In the genomic region with DNA sequence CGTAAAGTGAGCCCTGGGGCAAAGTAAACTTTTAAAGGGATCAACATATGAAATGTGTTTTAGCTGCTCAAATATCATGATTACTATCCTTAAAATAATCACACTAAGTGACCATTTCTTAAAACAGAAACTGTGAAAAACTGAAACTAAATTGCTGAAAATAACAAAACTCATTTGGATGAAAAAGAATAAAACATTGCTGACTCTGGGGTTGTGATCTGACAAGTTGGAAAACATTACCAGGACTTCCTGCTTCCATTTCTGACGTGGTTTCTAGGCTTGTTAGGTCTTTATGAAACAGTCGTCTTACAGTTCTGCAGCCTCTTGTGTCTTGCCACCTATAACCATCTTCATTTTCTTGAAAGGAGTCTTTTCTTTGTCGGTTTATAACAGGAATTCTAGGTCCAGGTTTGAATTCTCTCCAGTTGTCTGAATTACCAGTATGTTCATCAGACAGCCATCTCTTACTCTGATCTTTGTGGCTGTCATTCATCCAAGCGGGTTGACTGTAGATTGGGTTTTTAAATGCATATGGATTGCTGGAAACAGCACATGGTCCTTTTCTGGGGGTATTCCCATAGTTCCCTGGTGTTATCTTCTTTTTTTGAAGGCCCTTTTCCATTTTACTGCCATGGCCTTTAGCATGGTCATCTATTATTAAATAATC, we compare ENCODE assay signal across 8 cellular contexts. TPM values are rescaled to one million over a fixed set of nuclear protein-coding genes. Genes with fewer than 3 reads are reported as not detected.
DNase-seq lines count a peak whose midpoint lies in the region; ATAC-seq, FAIRE-seq and TF ChIP-seq lines count a peak whose summit lies in the region.

No MANE protein-coding gene starts in this region.

- H3K4me3 ChIP-seq in CD4-positive, alpha-beta memory T cell (ENCODE audit: low read length in 2 of 2) = peak overlapping the region; percentile 46 to 69
- H3K4me3 ChIP-seq in Karpas-422 (ENCODE audit: low read length) = peak overlapping the region; percentile 94
- peak overlapping the region; percentile 24 for H3K4me3 ChIP-seq in bronchial epithelial cell (ENCODE audit: low read depth, low read length)
- H3K4me3 ChIP-seq in neuronal stem cell (ENCODE audit: low read length in 2 of 2) = peak overlapping the region in 1 of 2 donors; percentile 73

- TF ChIP-seq CTCF in bronchial epithelial cell (IDR thresholded peaks at IDR 0.05; ENCODE audit: insufficient read depth, low read length, severe bottlenecking) (no peak), natural killer cell (IDR thresholded peaks at IDR 0.05) (no peak)

- H3K4me2 ChIP-seq in Karpas-422 (ENCODE audit: low read depth, low read length, poor library complexity, severe bottlenecking) (peak overlapping the region; percentile 87), neuronal stem cell (ENCODE audit: insufficient read depth, low read length, poor library complexity, severe bottlenecking) (no peak overlapping the region)

- H3K4me1 ChIP-seq in CD4-positive, alpha-beta memory T cell (ENCODE audit: insufficient read depth, low read length) = peaks cover 61% of the 10 kb centered on the region
- peaks cover 63% of the 10 kb centered on the region for H3K4me1 ChIP-seq in Karpas-422 (ENCODE audit: low read length)
- no peaks in the 10 kb centered on the region for H3K4me1 ChIP-seq in neuronal stem cell (ENCODE audit: control insufficient read depth in 2 of 2, insufficient read depth in 1 of 2, low read depth in 1 of 2, low read length in 2 of 2)

- no CpG with 5 or more reads among the region's 5 CpGs for WGBS in neuronal stem cell (ENCODE audit: extremely low coverage in 2 of 2, insufficient read length in 2 of 2, insufficient replicate concordance in 1 of 2), 2 donors

- intact Hi-C loops in CD4-positive, alpha-beta memory T cell (cut with micrococcal nuclease) = loop anchor here (1.0 to 2.0 kb wide), 2 partner anchors 12 to 50 kb away; no protein-coding TSS in a partner anchor
- intact Hi-C loops in natural killer cell (cut with micrococcal nuclease) = loop anchor here (1.0 kb wide), 1 partner anchor 15 kb away; no protein-coding TSS in a partner anchor

- H3K27me3 Mint-ChIP-seq in CD4-positive, alpha-beta memory T cell = no peaks in the 10 kb centered on the region
- H3K27me3 Mint-ChIP-seq in natural killer cell (ENCODE audit: low read depth in 2 of 2) = no peaks in the 10 kb centered on the region

- peak overlapping the region; percentile 88 to 98 (median 96) for H3K4me3 Mint-ChIP-seq in CD4-positive, alpha-beta memory T cell
- peak overlapping the region; percentile 95 for H3K4me3 Mint-ChIP-seq in natural killer cell

- H4K20me1 ChIP-seq in Karpas-422 (ENCODE audit: insufficient read depth, low read depth, low read length) = no peaks in the 10 kb centered on the region; the same call in 1 of the 2 replicates

- H3K23ac ChIP-seq in neuronal stem cell (ENCODE audit: low read depth, low read length, poor library complexity) = no peak overlapping the region

- no peaks in the 10 kb centered on the region for H3K9me2 ChIP-seq in Karpas-422 (replicated peaks; ENCODE audit: insufficient read depth, low read length)

- peaks cover 33 to 74% (median 52%) of the 10 kb centered on the region in 4 donors for H3K4me1 Mint-ChIP-seq in CD4-positive, alpha-beta memory T cell
- H3K4me1 Mint-ChIP-seq in natural killer cell = peaks cover 55 to 61% of the 10 kb centered on the region in 2 donors

- no peak overlapping the region for H3K18ac ChIP-seq in neuronal stem cell (ENCODE audit: low read length)

- H3K4ac ChIP-seq in neuronal stem cell (ENCODE audit: low read length) = no peak overlapping the region

- ATAC-seq in natural killer cell = no peak
- ATAC-seq in GM21528 (IDR thresholded peaks at IDR 0.05; ENCODE audit: low FRiP score, unreplicated experiment) = no peak
- no peak for ATAC-seq in GM19452 (IDR thresholded peaks at IDR 0.05; ENCODE audit: unreplicated experiment)

- no peaks in the 10 kb centered on the region for H3K36me3 ChIP-seq in CD4-positive, alpha-beta memory T cell (ENCODE audit: insufficient read depth, low read length)
- H3K36me3 ChIP-seq in Karpas-422 (ENCODE audit: insufficient read depth, low read length) (peaks cover 13% of the 10 kb centered on the region; the same call in 1 of the 2 replicates), bronchial epithelial cell (ENCODE audit: control insufficient read depth, insufficient read depth, low read length) (peaks cover 2% of the 10 kb centered on the region), neuronal stem cell (replicated peaks in 1 of 2; ENCODE audit: control insufficient read depth in 2 of 2, insufficient read depth in 2 of 2, low read length in 2 of 2) (peaks cover 0 to 39% of the 10 kb centered on the region in 2 donors)

- no peak overlapping the region for H4K8ac ChIP-seq in neuronal stem cell (ENCODE audit: low read depth, low read length)

- H3K27ac ChIP-seq in CD4-positive, alpha-beta memory T cell (ENCODE audit: low read depth, low read length) = peak overlapping the region; percentile 84
- H3K27ac ChIP-seq in Karpas-422 (ENCODE audit: low read length) = peak overlapping the region; percentile 91
- H3K27ac ChIP-seq in neuronal stem cell (replicated peaks; ENCODE audit: low read length) = no peak overlapping the region

- H2BK120ac ChIP-seq in neuronal stem cell (ENCODE audit: low read depth, low read length) = no peak overlapping the region

- no peak overlapping the region for H2AK5ac ChIP-seq in neuronal stem cell (ENCODE audit: low read depth, low read length)

- H2AFZ ChIP-seq in Karpas-422 (ENCODE audit: low read length) (no peak overlapping the region), neuronal stem cell (ENCODE audit: low read length) (no peak overlapping the region)

- no peak overlapping the region for H2BK15ac ChIP-seq in neuronal stem cell (ENCODE audit: low read length)

- peaks cover 20 to 44% of the 10 kb centered on the region in 2 donors for H3K36me3 Mint-ChIP-seq in CD4-positive, alpha-beta memory T cell
- H3K36me3 Mint-ChIP-seq in natural killer cell = peaks cover 8% of the 10 kb centered on the region

- no peak overlapping the region for H3K14ac ChIP-seq in neuronal stem cell (ENCODE audit: low read length)

- no peak overlapping the region for H2BK5ac ChIP-seq in neuronal stem cell (ENCODE audit: low read length)

- no peak overlapping the region for H2BK12ac ChIP-seq in neuronal stem cell (ENCODE audit: low read length)

- H3K79me1 ChIP-seq in neuronal stem cell (ENCODE audit: low read depth, low read length) = peaks cover 1% of the 10 kb centered on the region

- no peak overlapping the region for H4K91ac ChIP-seq in neuronal stem cell (ENCODE audit: low read depth, low read length, poor library complexity)

- POLR2A ChIA-PET in CD4-positive, alpha-beta memory T cell (lab: Charles Lee; ENCODE audit: partially characterized antibody) = interaction anchor here (0.6 to 3.1 kb wide), 6 partner anchors 10 to 1622 kb away, joined by 3 to 32 read pairs (median 4); partner anchors contain the start of genes CDK20 and ISCA1

- no peaks in the 10 kb centered on the region for H3K9me3 Mint-ChIP-seq in CD4-positive, alpha-beta memory T cell
- H3K9me3 Mint-ChIP-seq in natural killer cell = no peaks in the 10 kb centered on the region

- H3K9me3 ChIP-seq in CD4-positive, alpha-beta memory T cell (ENCODE audit: control insufficient read depth in 1 of 2, low read length in 2 of 2) = no peaks in the 10 kb centered on the region
- no peaks in the 10 kb centered on the region for H3K9me3 ChIP-seq in Karpas-422 (ENCODE audit: low read length)
- no peaks in the 10 kb centered on the region for H3K9me3 ChIP-seq in neuronal stem cell (replicated peaks in 1 of 2; ENCODE audit: control insufficient read depth in 2 of 2, insufficient read depth in 1 of 2, low read depth in 1 of 2, low read length in 2 of 2)

- CTCF ChIA-PET in CD4-positive, alpha-beta memory T cell (lab: Charles Lee; ENCODE audit: partially characterized antibody) = interaction anchor here (1.2 kb wide), 1 partner anchor 70 kb away, joined by 4 read pairs; the partner anchor contains the start of gene ISCA1

- peaks cover 66% of the 10 kb centered on the region for H3K79me2 ChIP-seq in Karpas-422 (ENCODE audit: low read length)

- peak overlapping the region; percentile 68 to 97 (median 92) for H3K27ac Mint-ChIP-seq in CD4-positive, alpha-beta memory T cell
- peak overlapping the region; percentile 93 to 97 for H3K27ac Mint-ChIP-seq in natural killer cell

- H3K9ac ChIP-seq in Karpas-422 (ENCODE audit: low read length) = peak overlapping the region; percentile 91
- H3K9ac ChIP-seq in neuronal stem cell (ENCODE audit: low read depth, low read length, poor library complexity) = no peak overlapping the region

- FAIRE-seq in bronchial epithelial cell (lab: Jason Lieb, UNC) (no peak), urothelium cell line (lab: Jason Lieb, UNC) (no peak)

- peak; percentile 43 to 56 (median 51) for DNase-seq in CD4-positive, alpha-beta memory T cell
- DNase-seq in Karpas-422 = peak; percentile 49
- DNase-seq in bronchial epithelial cell (ENCODE audit: low read depth) = no peak
- no peak for DNase-seq in natural killer cell
- DNase-seq in neuronal stem cell (ENCODE audit: low spot score) = no peak
- DNase-seq in urothelium cell line (ENCODE audit: low spot score) = no peak

- H3K27me3 ChIP-seq in CD4-positive, alpha-beta memory T cell (ENCODE audit: insufficient read depth, low read length) = no peaks in the 10 kb centered on the region
- H3K27me3 ChIP-seq in Karpas-422 (ENCODE audit: low read length) = no peaks in the 10 kb centered on the region
- H3K27me3 ChIP-seq in bronchial epithelial cell (ENCODE audit: control insufficient read depth, insufficient read depth, low read length) = no peaks in the 10 kb centered on the region
- peaks cover 0 to 27% (median 2%) of the 10 kb centered on the region in 3 experiments for H3K27me3 ChIP-seq in neuronal stem cell (ENCODE audit: control insufficient read depth in 3 of 3, insufficient read depth in 3 of 3, low read depth in 1 of 3, low read length in 3 of 3)

RNA-seq across cellular contexts. Expression of gene TUT7, which starts 1.6 kb away (rescaled TPM):
- total RNA-seq in CD4-positive, alpha-beta memory T cell = 10 to 100 TPM; 60.2 to 64.1 TPM
- 10 to 100 TPM in 1 of 2 donors, 1 to 10 TPM in 1; 9.5 to 30.4 TPM for polyA plus RNA-seq in CD4-positive, alpha-beta memory T cell
- 45.0 and 51.2 TPM in 2 replicates for total RNA-seq in Karpas-422 (2014; rRNA removed; shearing (Covaris generic); ENCODE audit: low replicate concordance)
- total RNA-seq in bronchial epithelial cell (24.7 and 52.4 TPM in 2 replicates), natural killer cell (10 to 100 TPM; 84.7 to 94.8 (median 85.6) TPM)
- polyA plus RNA-seq in neuronal stem cell (2013, experiment 1 of 2) = 10.3 TPM
- 10.9 TPM for polyA plus RNA-seq in neuronal stem cell (2013, experiment 2 of 2)

Comparison
In these comparisons a context has a peak if more than half of its experiments do, and no peak if none do; other contexts are left out.
1. DNase-seq: peak in CD4-positive, alpha-beta memory T cell (5 of 5) and Karpas-422 (single experiment); none in bronchial epithelial cell (single experiment), natural killer cell (single experiment), neuronal stem cell (single experiment) and urothelium cell line (single experiment).